ENCODE assay signal across 21 cellular contexts in the genomic region with DNA sequence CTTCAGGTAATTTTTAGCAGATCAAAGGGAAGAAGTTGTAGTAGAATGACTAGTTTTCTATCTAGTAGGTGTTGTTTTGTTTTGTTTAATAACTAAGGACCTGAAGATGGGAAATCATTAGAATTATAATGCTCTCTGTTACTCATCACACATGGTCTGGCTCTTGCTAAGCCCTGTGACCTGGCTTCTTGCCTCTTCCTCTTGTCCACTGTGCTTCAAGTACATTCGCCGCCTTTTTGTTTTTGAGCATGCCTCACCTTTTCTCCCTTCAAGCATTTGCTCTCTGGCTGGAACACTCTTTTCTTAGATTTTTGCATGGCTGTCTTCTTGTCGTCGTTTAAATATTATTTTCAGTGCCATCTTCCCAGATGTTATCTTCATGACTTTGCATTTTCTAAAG. TPM values are rescaled to one million over a fixed set of nuclear protein-coding genes. Genes with fewer than 3 reads are reported as not detected.
DNase-seq lines count a peak whose midpoint lies in the region; ATAC-seq, FAIRE-seq and TF ChIP-seq lines count a peak whose summit lies in the region.
"Had no signal": no experiment of that assay in that cellular context is flagged by ENCODE, and none has a peak within 500 bp of the region (broad histone marks: within the 10 kb centered on the region; RNA-seq: fewer than 3 reads in every experiment).

No MANE protein-coding gene starts in this region.

- H2BK5ac ChIP-seq in H1 (ENCODE audit: low read depth, low read length) = no peak overlapping the region

- H3K9me3 ChIP-seq in GM23248 (ENCODE audit: low read depth) (no peaks in the 10 kb centered on the region), H1 (ENCODE audit: insufficient read depth in 2 of 2, low read depth in 1 of 2, low read length in 1 of 2) (no peaks in the 10 kb centered on the region), left ventricle myocardium inferior (replicated peaks) (no peaks in the 10 kb centered on the region), sigmoid colon (no peaks in the 10 kb centered on the region)

- H2BK12ac ChIP-seq in H1 (ENCODE audit: low read depth, low read length) = no peak overlapping the region

- no peak overlapping the region for H3K27ac ChIP-seq in GM23248
- H3K27ac ChIP-seq in H1 (ENCODE audit: low read depth, low read length) = no peak overlapping the region
- H3K27ac ChIP-seq in left ventricle myocardium inferior (replicated peaks) = peak overlapping the region; percentile 46
- H3K27ac ChIP-seq in sigmoid colon = peak overlapping the region in 2 of 4 donors; percentile 32 to 38
- H3K27ac ChIP-seq: SK-N-MC had no signal

- no peak overlapping the region for H2AK5ac ChIP-seq in H1 (ENCODE audit: low read depth, low read length)

- 70 to 71% methylated on average over 4 of the region's 4 CpGs for WGBS in GM23248 (ENCODE audit: low coverage in 1 of 2, low lambda C conversion rate in 2 of 2, missing lambda C conversion rate in 2 of 2), 2 experiments
- WGBS in H1 (ENCODE audit: extremely low coverage in 1 of 2, insufficient coverage in 1 of 2, insufficient read length in 1 of 2, insufficient replicate concordance in 2 of 2, low coverage in 1 of 2, low lambda C conversion rate in 2 of 2, missing lambda C conversion rate in 1 of 2), 2 experiments = 89% methylated on average over 4 of the region's 4 CpGs; no CpG with 5 or more reads in 1 of the 2 experiments
- 87 to 94% methylated on average over 4 of the region's 4 CpGs for WGBS in sigmoid colon, 2 donors

- no peak overlapping the region for H2BK20ac ChIP-seq in H1 (ENCODE audit: low read length)

- H3K4me1 ChIP-seq in GM23248 (ENCODE audit: insufficient read depth) = no peaks in the 10 kb centered on the region
- H3K4me1 ChIP-seq in H1 (replicated peaks in 1 of 4; ENCODE audit: control insufficient read depth in 3 of 4, insufficient read depth in 4 of 4, low read length in 3 of 4) = peaks cover 0 to 9% (median 0%) of the 10 kb centered on the region in 4 experiments; a peak in 2 of 7 replicates
- H3K4me1 ChIP-seq in left ventricle myocardium inferior = peaks cover 71% of the 10 kb centered on the region
- H3K4me1 ChIP-seq in sigmoid colon = peaks cover 0 to 60% (median 46%) of the 10 kb centered on the region in 4 donors

- H3K36me3 ChIP-seq in GM23248 (ENCODE audit: low read depth) (no peaks in the 10 kb centered on the region), H1 (ENCODE audit: control insufficient read depth in 2 of 4, insufficient read depth in 4 of 4, low read length in 3 of 4) (no peaks in the 10 kb centered on the region), left ventricle myocardium inferior (no peaks in the 10 kb centered on the region), sigmoid colon (no peaks in the 10 kb centered on the region)

- no peak overlapping the region for H4K5ac ChIP-seq in H1 (ENCODE audit: insufficient read length, low read depth, low read length)

- in situ Hi-C loops in GM23248 (cut with MboI) = no loop called here

- no peak overlapping the region for H3K4ac ChIP-seq in H1 (replicated peaks; ENCODE audit: insufficient read length, low read depth, low read length)

- no peak overlapping the region for H3K14ac ChIP-seq in H1 (ENCODE audit: insufficient read length)

- H2BK15ac ChIP-seq in H1 (ENCODE audit: low read length) = no peak overlapping the region

- TF ChIP-seq CTCF in H1 (IDR thresholded peaks at IDR 0.05; ENCODE audit: control extremely low read depth in 1 of 3, insufficient read depth in 1 of 3, low read depth in 1 of 3, low read length in 3 of 3) (no peak), left ventricle myocardium inferior (IDR thresholded peaks at IDR 0.05; ENCODE audit: borderline replicate concordance) (no peak), sigmoid colon (IDR thresholded peaks at IDR 0.05) (no peak)

- H3K9ac ChIP-seq in GM23248 (no peak overlapping the region), H1 (replicated peaks in 1 of 4; ENCODE audit: extremely low read depth in 1 of 4, low read depth in 3 of 4, low read length in 3 of 4) (no peak overlapping the region; a peak in 1 of 7 replicates)

- TF ChIP-seq EP300 in H1 (IDR thresholded peaks at IDR 0.05; ENCODE audit: borderline replicate concordance in 1 of 2, low read depth in 2 of 2, low read length in 2 of 2) = no peak
- TF ChIP-seq EP300 in sigmoid colon (IDR thresholded peaks at IDR 0.05) = no peak

- no peak overlapping the region for H4K91ac ChIP-seq in H1 (replicated peaks; ENCODE audit: insufficient read length, low read length)

- H3K18ac ChIP-seq in H1 (ENCODE audit: extremely low read depth, low read length) = no peak overlapping the region

- no peak overlapping the region for H4K8ac ChIP-seq in H1 (ENCODE audit: extremely low read depth, insufficient read depth, low read length)

- H3K4me3 ChIP-seq in GM23248 (no peak overlapping the region), H1 (ENCODE audit: extremely low read depth in 1 of 4, insufficient read depth in 2 of 4, low read depth in 3 of 4, low read length in 4 of 4) (no peak overlapping the region), left ventricle myocardium inferior (no peak overlapping the region), sigmoid colon (no peak overlapping the region)
- H3K4me3 ChIP-seq: SK-N-MC had no signal

- H3K9me2 ChIP-seq in GM23248 (ENCODE audit: insufficient read depth) = no peaks in the 10 kb centered on the region

- POLR2A ChIA-PET in H1 (lab: Charles Lee; ENCODE audit: partially characterized antibody) = no interaction called here

- no peak for TF ChIP-seq POLR2A in H1 (IDR thresholded peaks at IDR 0.05; ENCODE audit: control extremely low read depth in 1 of 2, low read depth in 2 of 2, low read length in 2 of 2)
- no peak for TF ChIP-seq POLR2A in sigmoid colon (IDR thresholded peaks at IDR 0.05)

- no peak for TF ChIP-seq RAD21 in H1 (IDR thresholded peaks at IDR 0.05 in 1 of 2, conservative IDR thresholded peaks at IDR 0.05 in 1 of 2; ENCODE audit: low read depth in 2 of 2, low read length in 2 of 2)

- no peaks in the 10 kb centered on the region for H3K27me3 ChIP-seq in GM23248 (replicated peaks; ENCODE audit: insufficient read depth)
- H3K27me3 ChIP-seq in H1 (replicated peaks in 1 of 4; ENCODE audit: control insufficient read depth in 3 of 4, extremely low read depth in 1 of 4, insufficient read depth in 3 of 4, low read length in 3 of 4) = no peaks in the 10 kb centered on the region
- no peaks in the 10 kb centered on the region for H3K27me3 ChIP-seq in left ventricle myocardium inferior (ENCODE audit: low read depth)
- no peaks in the 10 kb centered on the region for H3K27me3 ChIP-seq in sigmoid colon

- peaks cover 99% of the 10 kb centered on the region for H3K79me2 ChIP-seq in GM23248 (ENCODE audit: insufficient read depth)
- H3K79me2 ChIP-seq in H1 (ENCODE audit: control insufficient read depth in 1 of 2, insufficient read depth in 2 of 2, low read length in 2 of 2) = peaks cover 0 to 15% of the 10 kb centered on the region in 2 experiments; a peak in 1 of 4 replicates

- no peak overlapping the region for H3K23ac ChIP-seq in H1 (ENCODE audit: insufficient read length)

- no peaks in the 10 kb centered on the region; the same call in 1 of the 2 replicates for H4K20me1 ChIP-seq in GM23248 (ENCODE audit: insufficient read depth)
- H4K20me1 ChIP-seq in H1 (replicated peaks in 1 of 2; ENCODE audit: control insufficient read depth in 1 of 2, insufficient read depth in 2 of 2, low read length in 2 of 2) = peaks cover 0 to 2% of the 10 kb centered on the region in 2 experiments

- no peaks in the 10 kb centered on the region for H3K79me1 ChIP-seq in H1 (ENCODE audit: low read depth, low read length)

- no peaks in the 10 kb centered on the region for H3K23me2 ChIP-seq in H1 (ENCODE audit: low read depth, low read length)

- no peak for FAIRE-seq in H1 (lab: Jason Lieb, UNC)
- FAIRE-seq: GM12892 had no signal

- no peaks in the 10 kb centered on the region for H3F3A ChIP-seq in GM23248 (ENCODE audit: insufficient read depth)

- H3K4me2 ChIP-seq in GM23248 (ENCODE audit: unreplicated experiment) = no peak overlapping the region
- H3K4me2 ChIP-seq in H1 (ENCODE audit: insufficient read depth in 1 of 2, low read depth in 2 of 2, low read length in 2 of 2) = no peak overlapping the region

- DNase-seq in GM23248 (peak; percentile 12), H1 (ENCODE audit: low read depth in 1 of 2, low spot score in 2 of 2) (no peak), left ventricle myocardium inferior (no peak), sigmoid colon (peak; percentile 76), NCI-H446 treated with DMSO at 0.1 percent for 48 hours (lab: John Stamatoyannopoulos, UW) (no peak)
- no peak for DNase-seq in activated CD4-positive, alpha-beta T cell treated with anti-CD3 and anti-CD28 coated beads for 4 hours
- DNase-seq: 8988T; AML-193; CD8-positive, alpha-beta T cell; DMS153; MM.1S; NCI-H1048; NCI-H1417 treated with DMSO at 0.1 percent for 48 hours; NCI-H187; NCI-H446; NCI-H526 treated with DMSO at 0.1 percent for 48 hours; SHP77 treated with DMSO at 0.1 percent for 48 hours had no signal

- H2BK120ac ChIP-seq in H1 (replicated peaks; ENCODE audit: low read depth, low read length) = no peak overlapping the region

- CTCF ChIA-PET in H1 (lab: Charles Lee; ENCODE audit: partially characterized antibody) = interaction anchor here (2.4 kb wide), 1 partner anchor 27 kb away, joined by 8 read pairs; no protein-coding TSS in a partner anchor

- intact Hi-C loops in left ventricle myocardium inferior (cut with micrococcal nuclease) (no loop called here), sigmoid colon (cut with DNase I) (no loop called here)

- ATAC-seq in HG02759 (IDR thresholded peaks at IDR 0.05; ENCODE audit: unreplicated experiment) (no peak), GM21360 (IDR thresholded peaks at IDR 0.05; ENCODE audit: unreplicated experiment) (no peak)
- ATAC-seq: CD8-positive, alpha-beta T cell had no signal

- H2AFZ ChIP-seq in GM23248 (no peak overlapping the region), H1 (ENCODE audit: low read length) (no peak overlapping the region)

- no peak overlapping the region for H3K56ac ChIP-seq in H1 (replicated peaks; ENCODE audit: insufficient read length, low read depth, low read length)

TF ChIP-seq in H1, 55 proteins besides CTCF, POLR2A, EP300 and RAD21 (continues in another document):
- no peak for TF ChIP-seq CBX5 (IDR thresholded peaks at IDR 0.05; ENCODE audit: low read depth, low read length)

RNA-seq across cellular contexts. Expression of a gene that starts 47.7 kb away (rescaled TPM):
- 17.5 and 25.3 TPM in 2 replicates for total RNA-seq in GM23248 (2014; rRNA removed; shearing (Covaris generic))
- polyA plus RNA-seq in GM23248 (2016; fragmentation: Nextera tagmentation; extraction: Ambion mirVana) = 17.4 and 17.9 TPM in 2 replicates
- total RNA-seq in H1 (2021; fragmentation: NEBNext Ultra II Directional; extraction: Animal tissue kit (Norgen Biotek cat#: 25700)) = 38.1 and 44.9 TPM in 2 replicates
- 4.2 and 5.0 TPM in 2 replicates for polyA plus RNA-seq in H1 (2011; rRNA removed)
- polyA plus RNA-seq in H1 (2011; cell fraction: cytosol; rRNA removed) = 6.6 TPM
- polyA plus RNA-seq in H1 (2011; cell fraction: nucleus; rRNA removed) = 9.2 TPM
- 10.3 to 27.1 TPM (median 13.4 TPM) in 4 replicates for polyA plus RNA-seq in H1 (2012, experiment 1 of 2)
- 1.4 TPM for polyA plus RNA-seq in H1 (2012, experiment 2 of 2)
- polyA plus RNA-seq in H1 (2013, experiment 1 of 2) = 29.9 TPM
- 25.1 TPM for polyA plus RNA-seq in H1 (2013, experiment 2 of 2)
- 33.1 and 47.9 TPM in 2 replicates for polyA minus RNA-seq in H1 (2011; rRNA and poly(A)+ RNA removed)
- polyA minus RNA-seq in H1 (2011; cell fraction: cytosol; rRNA and poly(A)+ RNA removed) = 8.6 TPM
- polyA minus RNA-seq in H1 (2011; cell fraction: nucleus; rRNA and poly(A)+ RNA removed) = 64.8 TPM
- total RNA-seq in left ventricle myocardium inferior = 84.8 TPM
- 10 to 100 TPM; 47.5 to 77.8 (median 66.6) TPM for total RNA-seq in sigmoid colon
- 10 to 100 TPM; 11.4 to 19.2 (median 16.0) TPM for polyA plus RNA-seq in sigmoid colon

Comparison
In these comparisons a context has a peak if more than half of its experiments do, and no peak if none do; other contexts are left out.
1. DNase-seq: peak in GM23248 (single experiment) and sigmoid colon (single experiment); none in H1 (0 of 2), left ventricle myocardium inferior (single experiment), activated CD4-positive, alpha-beta T cell treated with anti-CD3 and anti-CD28 coated beads for 4 hours (0 of 2) and NCI-H446 treated with DMSO at 0.1 percent for 48 hours (single experiment).